Comparison of ENCODE assay signal across 10 cellular contexts in genomic region chr5:126445502-126446174, GRCh38. TPM values are rescaled to one million over a fixed set of nuclear protein-coding genes. Genes with fewer than 3 reads are reported as not detected.
DNase-seq lines count a peak whose midpoint lies in the region; ATAC-seq, FAIRE-seq and TF ChIP-seq lines count a peak whose summit lies in the region.
"Had no signal": no experiment of that assay in that cellular context is flagged by ENCODE, and none has a peak within 500 bp of the region (broad histone marks: within the 10 kb centered on the region; RNA-seq: fewer than 3 reads in every experiment).

No MANE protein-coding gene starts in this region.

- H3K4me3 ChIP-seq in CD4-positive, CD25-positive, alpha-beta regulatory T cell (ENCODE audit: low read depth, low read length) = peak overlapping the region; percentile 23

- DNase-seq in CD4-positive, CD25-positive, alpha-beta regulatory T cell = peak in 1 of 3 donors; percentile 72
- peak; percentile 25 for DNase-seq in HTR-8/SVneo (ENCODE audit: insufficient read length, low spot score)
- DNase-seq in activated naive CD8-positive, alpha-beta T cell treated with anti-CD3 and anti-CD28 coated beads, Interleukin-2, amount 10 ng/mL, durations not matched to agents 7 days and 5 days = no peak
- DNase-seq in myocyte (ENCODE audit: low read depth) = peak; percentile 66
- no peak for DNase-seq in NCI-H510A treated with DMSO at 0.1 percent for 48 hours (lab: John Stamatoyannopoulos, UW)
- DNase-seq in NCI-H1048 (lab: John Stamatoyannopoulos, UW) = no peak
- no peak for DNase-seq in NCI-H2196 (lab: John Stamatoyannopoulos, UW; ENCODE audit: unreplicated experiment)
- DNase-seq: NCI-H526 treated with DMSO at 0.1 percent for 48 hours had no signal

- no peaks in the 10 kb centered on the region for H3K27me3 ChIP-seq in CD4-positive, CD25-positive, alpha-beta regulatory T cell (ENCODE audit: control insufficient read depth, insufficient read depth, low read length)

- H3K9me3 Mint-ChIP-seq in CD4-positive, CD25-positive, alpha-beta regulatory T cell = peaks cover 0 to under 1% (median 0%) of the 10 kb centered on the region in 7 donors
- H3K9me3 Mint-ChIP-seq in activated naive CD8-positive, alpha-beta T cell treated with anti-CD3 and anti-CD28 coated beads, Interleukin-2, amount 10 ng/mL, durations not matched to agents 7 days and 5 days = no peaks in the 10 kb centered on the region

- peaks cover 57 to 82% (median 64%) of the 10 kb centered on the region in 4 donors for H3K4me1 Mint-ChIP-seq in CD4-positive, CD25-positive, alpha-beta regulatory T cell
- peaks cover 44% of the 10 kb centered on the region for H3K4me1 Mint-ChIP-seq in activated naive CD8-positive, alpha-beta T cell treated with anti-CD3 and anti-CD28 coated beads, Interleukin-2, amount 10 ng/mL, durations not matched to agents 7 days and 5 days

- H3K27ac Mint-ChIP-seq in CD4-positive, CD25-positive, alpha-beta regulatory T cell = peak overlapping the region; percentile 63 to 96 (median 95)
- peak overlapping the region; percentile 40 for H3K27ac Mint-ChIP-seq in activated naive CD8-positive, alpha-beta T cell treated with anti-CD3 and anti-CD28 coated beads, Interleukin-2, amount 10 ng/mL, durations not matched to agents 7 days and 5 days

- H3K4me3 Mint-ChIP-seq in CD4-positive, CD25-positive, alpha-beta regulatory T cell = peak overlapping the region; percentile 17 to 62 (median 56)
- no peak overlapping the region for H3K4me3 Mint-ChIP-seq in activated naive CD8-positive, alpha-beta T cell treated with anti-CD3 and anti-CD28 coated beads, Interleukin-2, amount 10 ng/mL, durations not matched to agents 7 days and 5 days

- ATAC-seq in CD4-positive, CD25-positive, alpha-beta regulatory T cell (ENCODE audit: low read depth in 2 of 2) = no peak
- ATAC-seq in activated naive CD8-positive, alpha-beta T cell treated with anti-CD3 and anti-CD28 coated beads, Interleukin-2, amount 10 ng/mL, durations not matched to agents 7 days and 5 days (ENCODE audit: low read depth) = no peak
- ATAC-seq in GM18505 (IDR thresholded peaks at IDR 0.05; ENCODE audit: unreplicated experiment) = no peak

- H3K27me3 Mint-ChIP-seq in CD4-positive, CD25-positive, alpha-beta regulatory T cell = no peaks in the 10 kb centered on the region
- H3K27me3 Mint-ChIP-seq in activated naive CD8-positive, alpha-beta T cell treated with anti-CD3 and anti-CD28 coated beads, Interleukin-2, amount 10 ng/mL, durations not matched to agents 7 days and 5 days = no peaks in the 10 kb centered on the region

- H3K36me3 ChIP-seq in CD4-positive, CD25-positive, alpha-beta regulatory T cell (ENCODE audit: control insufficient read depth, insufficient read depth, low read length) = no peaks in the 10 kb centered on the region

- H3K4me1 ChIP-seq in CD4-positive, CD25-positive, alpha-beta regulatory T cell (ENCODE audit: control insufficient read depth, insufficient read depth, low read length, poor library complexity, severe bottlenecking) = peaks cover 67% of the 10 kb centered on the region

- FAIRE-seq in HTR-8/SVneo (lab: Jason Lieb, UNC) = peak; percentile 69
- FAIRE-seq: H54 had no signal

- POLR2A ChIA-PET in activated naive CD8-positive, alpha-beta T cell treated with anti-CD3 and anti-CD28 coated beads, Interleukin-2, amount 10 ng/mL, durations not matched to agents 7 days and 5 days (lab: Charles Lee) = no interaction called here

- peak overlapping the region; percentile 75 for H3K27ac ChIP-seq in CD4-positive, CD25-positive, alpha-beta regulatory T cell (ENCODE audit: insufficient read depth, low read length, poor library complexity, severe bottlenecking)

- H3K36me3 Mint-ChIP-seq in CD4-positive, CD25-positive, alpha-beta regulatory T cell = peaks cover 4% of the 10 kb centered on the region
- H3K36me3 Mint-ChIP-seq in activated naive CD8-positive, alpha-beta T cell treated with anti-CD3 and anti-CD28 coated beads, Interleukin-2, amount 10 ng/mL, durations not matched to agents 7 days and 5 days = peaks cover 12% of the 10 kb centered on the region

- H3K9me3 ChIP-seq in CD4-positive, CD25-positive, alpha-beta regulatory T cell (ENCODE audit: control insufficient read depth in 2 of 2, low read length in 2 of 2) = no peaks in the 10 kb centered on the region

- no peak for TF ChIP-seq POLR2A in GM18505 (IDR thresholded peaks at IDR 0.05; ENCODE audit: borderline replicate concordance, extremely low read depth, insufficient read depth, insufficient read length)

RNA-seq across cellular contexts. Expression of gene GRAMD2B, which starts 22.4 kb away (rescaled TPM):
- total RNA-seq in CD4-positive, CD25-positive, alpha-beta regulatory T cell = 16.8 TPM
- polyA plus RNA-seq in CD4-positive, CD25-positive, alpha-beta regulatory T cell = 10 to 100 TPM in 1 of 4 donors, 1 to 10 TPM in 3; 6.5 to 11.9 (median 7.9) TPM
- 1 to 10 TPM; 4.6 to 5.2 TPM for total RNA-seq in activated naive CD8-positive, alpha-beta T cell treated with anti-CD3 and anti-CD28 coated beads, Interleukin-2, amount 10 ng/mL, durations not matched to agents 7 days and 5 days
- 94.9 and 148 TPM in 2 replicates for total RNA-seq in myocyte
- 152 TPM for polyA plus RNA-seq in myocyte (2012)

Comparison
In these comparisons a context has a peak if more than half of its experiments do, and no peak if none do; other contexts are left out.
1. DNase-seq: peak in HTR-8/SVneo (single experiment) and myocyte (single experiment); none in activated naive CD8-positive, alpha-beta T cell treated with anti-CD3 and anti-CD28 coated beads, Interleukin-2, amount 10 ng/mL, durations not matched to agents 7 days and 5 days (single experiment), NCI-H510A treated with DMSO at 0.1 percent for 48 hours (single experiment), NCI-H1048 (single experiment) and NCI-H2196 (single experiment).